ENCODE assay signal across 8 cellular contexts in genomic region chr2:151290467-151290866, GRCh38. TPM values are rescaled to one million over a fixed set of nuclear protein-coding genes. Genes with fewer than 3 reads are reported as not detected.
A peak's percentile ranks its signal among the peaks of the same experiment; 100 is the strongest.
DNase-seq lines count a peak whose midpoint lies in the region; ATAC-seq and TF ChIP-seq lines count a peak whose summit lies in the region.

No MANE protein-coding gene starts in this region.

- H4K20me1 ChIP-seq in DOHH2 (ENCODE audit: control insufficient read depth, insufficient read depth, low read depth, low read length): no peaks in the 10 kb centered on the region

- H3K4me1 ChIP-seq in DOHH2 (ENCODE audit: control insufficient read depth, low read length): peaks cover 23% of the 10 kb centered on the region
- peaks cover 7% of the 10 kb centered on the region for H3K4me1 ChIP-seq in RWPE2 (ENCODE audit: insufficient read depth, poor library complexity, severe bottlenecking)
- H3K4me1 ChIP-seq in rectal smooth muscle tissue (ENCODE audit: control insufficient read depth, insufficient read depth, low read length): no peaks in the 10 kb centered on the region

- no peaks in the 10 kb centered on the region for H3K27me3 ChIP-seq in DOHH2 (ENCODE audit: control insufficient read depth, low read length)
- H3K27me3 ChIP-seq in RWPE2 (ENCODE audit: insufficient read depth, poor library complexity, severe bottlenecking): no peaks in the 10 kb centered on the region
- H3K27me3 ChIP-seq in rectal smooth muscle tissue (ENCODE audit: control insufficient read depth, insufficient read depth, low read length): no peaks in the 10 kb centered on the region

- peaks cover 32% of the 10 kb centered on the region for H3K79me2 ChIP-seq in DOHH2 (ENCODE audit: control insufficient read depth, low read length)

- peak overlapping the region; percentile 78 for H3K4me2 ChIP-seq in DOHH2 (ENCODE audit: low read length)

- H3K36me3 ChIP-seq in DOHH2 (ENCODE audit: control insufficient read depth, low read length): no peaks in the 10 kb centered on the region
- no peaks in the 10 kb centered on the region for H3K36me3 ChIP-seq in RWPE2 (ENCODE audit: low read depth)
- H3K36me3 ChIP-seq in rectal smooth muscle tissue (ENCODE audit: control insufficient read depth, insufficient read depth, low read length): no peaks in the 10 kb centered on the region

- H3K9me3 ChIP-seq in DOHH2 (ENCODE audit: control insufficient read depth, insufficient read depth, low read length): no peaks in the 10 kb centered on the region
- H3K9me3 ChIP-seq in RWPE2 (ENCODE audit: severe bottlenecking): no peaks in the 10 kb centered on the region

- peak overlapping the region; percentile 75 for H3K4me3 ChIP-seq in DOHH2 (ENCODE audit: low read length)
- peak overlapping the region; percentile 84 for H3K4me3 ChIP-seq in RWPE2 (ENCODE audit: severe bottlenecking)
- H3K4me3 ChIP-seq in epithelial cell of proximal tubule (ENCODE audit: low read depth, low read length): peak overlapping the region; percentile 74
- H3K4me3 ChIP-seq in rectal smooth muscle tissue (ENCODE audit: low read length): peak overlapping the region; percentile 90

- TF ChIP-seq CTCF in DOHH2 (IDR thresholded peaks at IDR 0.05; ENCODE audit: low read depth, low read length, poor library complexity, severe bottlenecking): no peak
- TF ChIP-seq CTCF in RWPE2 (IDR thresholded peaks at IDR 0.05; ENCODE audit: poor library complexity, severe bottlenecking): no peak
- no peak for TF ChIP-seq CTCF in epithelial cell of proximal tubule (conservative IDR thresholded peaks at IDR 0.05; ENCODE audit: low read depth, low read length)

- ATAC-seq in RWPE2 (ENCODE audit: low read depth): no peak

- H3K9me2 ChIP-seq in DOHH2 (replicated peaks; ENCODE audit: control insufficient read depth, low read length): no peaks in the 10 kb centered on the region

- H3K27ac ChIP-seq in DOHH2 (ENCODE audit: low read depth, low read length): peak overlapping the region; percentile 74
- H3K27ac ChIP-seq in RWPE2 (ENCODE audit: poor library complexity, severe bottlenecking): peak overlapping the region; percentile 56
- H3K27ac ChIP-seq in rectal smooth muscle tissue (ENCODE audit: low read depth, low read length): peak overlapping the region; percentile 96

- no peaks in the 10 kb centered on the region for H3F3A ChIP-seq in DOHH2 (ENCODE audit: control insufficient read depth, insufficient read depth)

- H3K9ac ChIP-seq in rectal smooth muscle tissue (ENCODE audit: low read length): no peak overlapping the region

- DNase-seq in RWPE2 (ENCODE audit: low spot score) (no peak), epithelial cell of proximal tubule (ENCODE audit: low read depth) (no peak), NCI-H2227 treated with DMSO at 0.1 percent for 48 hours (lab: John Stamatoyannopoulos, UW) (no peak), inferior parietal cortex (ENCODE audit: extremely low spot score) (no peak), NCI-H2081 treated with DMSO at 0.1 percent for 48 hours (lab: John Stamatoyannopoulos, UW) (no peak), NOMO-1 (lab: John Stamatoyannopoulos, UW; ENCODE audit: unreplicated experiment in 2 of 2) (no peak)

RNA-seq across cellular contexts. Expression of gene NMI, which starts 1.0 kb away (rescaled TPM):
- total RNA-seq in epithelial cell of proximal tubule: 16.2 and 26.8 TPM in 2 replicates

RNA-seq across cellular contexts. Expression of gene RBM43, which starts 28.8 kb away (rescaled TPM):
- total RNA-seq in epithelial cell of proximal tubule: 0.87 and 0.98 TPM in 2 replicates
